In genomic region chr2:7480431-7480830, GRCh38 we compare ENCODE assay signal across 13 cellular contexts.
"Had no signal": no experiment of that assay in that cellular context is flagged by ENCODE, and none has a peak within 500 bp of the region (broad histone marks: within the 10 kb centered on the region; RNA-seq: fewer than 3 reads in every experiment).

No MANE protein-coding gene starts in this region.

- DNase-seq: cortex of kidney; dorsolateral prefrontal cortex; effector CD8-positive, alpha-beta T cell; foreskin melanocyte; heart left ventricle; hippocampal formation; kidney glomerular epithelial cell; naive thymus-derived CD4-positive, alpha-beta T cell; nephron progenitor cell; right lobe of liver; stimulated activated naive CD4-positive, alpha-beta T cell; thyroid gland had no signal

- H3K4me1 Mint-ChIP-seq: nephron progenitor cell had no signal

- H3K4me3 Mint-ChIP-seq: naive thymus-derived CD4-positive, alpha-beta T cell; nephron progenitor cell; type B pancreatic cell had no signal

- H3K36me3 Mint-ChIP-seq: type B pancreatic cell had no signal

- H3K27me3 Mint-ChIP-seq: type B pancreatic cell had no signal

- H3K27ac Mint-ChIP-seq: naive thymus-derived CD4-positive, alpha-beta T cell; nephron progenitor cell; type B pancreatic cell had no signal

- H3K9me3 Mint-ChIP-seq: type B pancreatic cell had no signal

- ATAC-seq: heart left ventricle; naive thymus-derived CD4-positive, alpha-beta T cell; right lobe of liver had no signal
